ENCODE assay signal across 30 cellular contexts in the genomic region with DNA sequence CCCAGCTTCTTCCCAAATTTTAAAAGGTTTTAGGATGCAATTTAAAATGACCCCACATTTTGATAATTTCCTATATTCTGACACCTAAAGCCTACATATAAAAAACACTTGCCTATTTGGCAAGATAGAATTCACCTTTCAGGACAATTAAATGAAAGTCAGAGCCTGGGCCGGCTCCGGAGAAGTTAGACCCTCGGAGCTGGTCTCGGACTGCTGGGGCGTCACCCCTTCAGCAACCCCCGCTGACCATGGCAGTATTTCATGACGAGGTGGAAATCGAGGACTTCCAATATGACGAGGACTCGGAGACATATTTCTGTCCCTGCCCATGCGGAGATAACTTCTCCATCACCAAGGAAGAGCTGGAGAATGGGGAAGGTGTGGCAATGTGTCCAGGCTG. TPM values are rescaled to one million over a fixed set of nuclear protein-coding genes. Genes with fewer than 3 reads are reported as not detected.
"Had no signal": no experiment of that assay in that cellular context is flagged by ENCODE, and none has a peak within 500 bp of the region (broad histone marks: within the 10 kb centered on the region; RNA-seq: fewer than 3 reads in every experiment).

No MANE protein-coding gene starts in this region.

- H3K27ac Mint-ChIP-seq: activated CD4-positive, alpha-beta T cell treated with anti-CD3 and anti-CD28 coated beads, Interleukin-2, amount 10 ng/mL, durations not matched to agents 24 days and 14 days; activated CD8-positive, alpha-beta T cell treated with anti-CD3 and anti-CD28 coated beads, Interleukin-2, amount 10 ng/mL, durations not matched to agents 7 days and 5 days; activated naive CD4-positive, alpha-beta T cell treated with anti-CD3 and anti-CD28 coated beads, Interleukin-2, amount 50 U/mL, for 24 hours; activated naive CD8-positive, alpha-beta T cell treated with anti-CD3 and anti-CD28 coated beads, Interleukin-2, amount 10 ng/mL, durations not matched to agents 7 days and 5 days; activated T-cell treated with anti-CD3 and anti-CD28 coated beads, Interleukin-2, amount 50 U/mL, for 24 hours; activated T-helper 2 cell treated with anti-CD3 and anti-CD28 coated beads, Interferon-gamma antibody, Interleukin-2, Interleukin-4, amounts not matched to agents 10 μg/mL and 5 μg/mL and 100 μg/mL, durations not matched to agents 14 hours and 24 hours and 36 hours had no signal

- H3K9ac ChIP-seq: KMS-11 had no signal

- H3K9me3 ChIP-seq: ascending aorta, breast epithelium had no signal

- H3K9me3 Mint-ChIP-seq: activated CD4-positive, alpha-beta T cell treated with anti-CD3 and anti-CD28 coated beads, Interleukin-2, amount 10 ng/mL, durations not matched to agents 24 days and 14 days; activated naive CD4-positive, alpha-beta T cell treated with anti-CD3 and anti-CD28 coated beads, Interleukin-2, amount 50 U/mL, for 24 hours; activated naive CD8-positive, alpha-beta T cell treated with anti-CD3 and anti-CD28 coated beads, Interleukin-2, amount 10 ng/mL, durations not matched to agents 7 days and 5 days; activated T-cell treated with anti-CD3 and anti-CD28 coated beads, Interleukin-2, amount 50 U/mL, for 24 hours; activated T-helper 2 cell treated with anti-CD3 and anti-CD28 coated beads, Interferon-gamma antibody, Interleukin-2, Interleukin-4, amounts not matched to agents 10 μg/mL and 5 μg/mL and 100 μg/mL, durations not matched to agents 14 hours and 24 hours and 36 hours had no signal

- H3K4me1 ChIP-seq: ascending aorta had no signal

- H2AFZ ChIP-seq: PC-9 had no signal

- H3K4me3 ChIP-seq: ascending aorta, breast epithelium, PC-9 had no signal

- H3K27me3 ChIP-seq: ascending aorta, breast epithelium had no signal

- H3K27me3 Mint-ChIP-seq: activated CD4-positive, alpha-beta T cell treated with anti-CD3 and anti-CD28 coated beads, Interleukin-2, amount 10 ng/mL, durations not matched to agents 24 days and 14 days; activated naive CD4-positive, alpha-beta T cell treated with anti-CD3 and anti-CD28 coated beads, Interleukin-2, amount 50 U/mL, for 24 hours; activated naive CD8-positive, alpha-beta T cell treated with anti-CD3 and anti-CD28 coated beads, Interleukin-2, amount 10 ng/mL, durations not matched to agents 7 days and 5 days; activated T-cell treated with anti-CD3 and anti-CD28 coated beads, Interleukin-2, amount 50 U/mL, for 24 hours had no signal

- H3K27ac ChIP-seq: ascending aorta, breast epithelium, KMS-11, PC-9, RWPE1, VCaP had no signal

- ATAC-seq: activated CD8-positive, alpha-beta T cell treated with anti-CD3 and anti-CD28 coated beads, Interleukin-2, amount 10 ng/mL, durations not matched to agents 7 days and 5 days had no signal

- H3K36me3 ChIP-seq: breast epithelium had no signal

- DNase-seq: activated CD4-positive, alpha-beta T cell treated with anti-CD3 and anti-CD28 coated beads for 1 hour; activated CD4-positive, alpha-beta T cell treated with anti-CD3 and anti-CD28 coated beads, Interleukin-2, amount 10 ng/mL, durations not matched to agents 24 days and 14 days; activated CD4-positive, alpha-beta T cell treated with anti-CD3 and anti-CD28 coated beads, Interleukin-2, amount 50 U/mL, for 4 hours; activated CD4-positive, CD25-positive, alpha-beta regulatory T cell; activated CD8-positive, alpha-beta T cell treated with anti-CD3 and anti-CD28 coated beads, Interleukin-2, amount 10 ng/mL, durations not matched to agents 7 days and 5 days; activated gamma-delta T cell; activated naive CD4-positive, alpha-beta T cell treated with Interleukin-2 at 50 U/mL for 16 hours; activated naive CD8-positive, alpha-beta T cell treated with anti-CD3 and anti-CD28 coated beads, Interleukin-2, amount 10 ng/mL, durations not matched to agents 7 days and 5 days; activated T-cell treated with anti-CD3 and anti-CD28 coated beads, Interleukin-2, amount 50 U/mL, for 24 hours; MM.1S; MV-4-11; NCI-H1092; NCI-H1436 treated with DMSO at 0.1 percent for 48 hours; NCI-H2029; NCI-H345; NK-92 treated with Interleukin-12 subunit alpha and Interleukin-12 subunit beta, amount 100 ng/mL, for 24 hours; Right ventricle myocardium superior; SW 1271; T-helper 1 cell; T-helper 2 cell; T-helper 9 cell had no signal

- H3K4me3 Mint-ChIP-seq: activated CD4-positive, alpha-beta T cell treated with anti-CD3 and anti-CD28 coated beads, Interleukin-2, amount 10 ng/mL, durations not matched to agents 24 days and 14 days; activated CD8-positive, alpha-beta T cell treated with anti-CD3 and anti-CD28 coated beads, Interleukin-2, amount 10 ng/mL, durations not matched to agents 7 days and 5 days; activated naive CD4-positive, alpha-beta T cell treated with anti-CD3 and anti-CD28 coated beads, Interleukin-2, amount 50 U/mL, for 24 hours; activated naive CD8-positive, alpha-beta T cell treated with anti-CD3 and anti-CD28 coated beads, Interleukin-2, amount 10 ng/mL, durations not matched to agents 7 days and 5 days; activated T-cell treated with anti-CD3 and anti-CD28 coated beads, Interleukin-2, amount 50 U/mL, for 24 hours had no signal

- H3K4me1 Mint-ChIP-seq: activated CD4-positive, alpha-beta T cell treated with anti-CD3 and anti-CD28 coated beads, Interleukin-2, amount 10 ng/mL, durations not matched to agents 24 days and 14 days; activated naive CD4-positive, alpha-beta T cell treated with anti-CD3 and anti-CD28 coated beads, Interleukin-2, amount 50 U/mL, for 24 hours; activated naive CD8-positive, alpha-beta T cell treated with anti-CD3 and anti-CD28 coated beads, Interleukin-2, amount 10 ng/mL, durations not matched to agents 7 days and 5 days had no signal

- H3K4me2 ChIP-seq: KMS-11, PC-9 had no signal

RNA-seq across cellular contexts. Expression of a gene that starts 28.6 kb away (rescaled TPM):
- total RNA-seq: activated CD4-positive, alpha-beta T cell treated with anti-CD3 and anti-CD28 coated beads, Interleukin-2, amount 10 ng/mL, durations not matched to agents 24 days and 14 days; activated CD8-positive, alpha-beta T cell treated with anti-CD3 and anti-CD28 coated beads, Interleukin-2, amount 10 ng/mL, durations not matched to agents 7 days and 5 days; LHCN-M2 had no signal
